28 cellular contexts compared by ENCODE assay signal in genomic region chr2:211149731-211150130, GRCh38.
"Had no signal": no experiment of that assay in that cellular context is flagged by ENCODE, and none has a peak within 500 bp of the region (broad histone marks: within the 10 kb centered on the region; RNA-seq: fewer than 3 reads in every experiment).

No MANE protein-coding gene starts in this region.

- H3K4me1 ChIP-seq: colonic mucosa, esophagus muscularis mucosa, esophagus squamous epithelium, foreskin keratinocyte, gastrocnemius medialis, gastroesophageal sphincter, heart left ventricle, heart right ventricle had no signal

- H3K4me3 ChIP-seq: colonic mucosa, coronary artery, dorsolateral prefrontal cortex, esophagus muscularis mucosa, esophagus squamous epithelium, gastrocnemius medialis, gastroesophageal sphincter, heart left ventricle, heart right ventricle had no signal

- DNase-seq: colonic mucosa; cortex of kidney; dermis blood vessel endothelial cell; dorsolateral prefrontal cortex; effector CD4-positive, alpha-beta T cell; effector CD8-positive, alpha-beta T cell; effector memory CD4-positive, alpha-beta T cell; effector memory CD8-positive, alpha-beta T cell; endodermal cell; erythroblast; esophagus squamous epithelium; foreskin fibroblast; foreskin keratinocyte; foreskin melanocyte; gastrocnemius medialis; glutamatergic neuron; head of caudate nucleus; heart left ventricle; heart right ventricle had no signal

- ATAC-seq: effector memory CD8-positive, alpha-beta T cell; esophagus mucosa; foreskin keratinocyte; gastrocnemius medialis; gastroesophageal sphincter; heart left ventricle; heart right ventricle had no signal

- H3K27ac ChIP-seq: colonic mucosa, coronary artery, dorsolateral prefrontal cortex, epithelial cell of prostate, esophagus muscularis mucosa, esophagus squamous epithelium, foreskin keratinocyte, gastrocnemius medialis, gastroesophageal sphincter, heart left ventricle, heart right ventricle had no signal

- H3K9me3 ChIP-seq: colonic mucosa, esophagus muscularis mucosa, esophagus squamous epithelium, gastrocnemius medialis, gastroesophageal sphincter, heart left ventricle, heart right ventricle had no signal

- H3K27me3 ChIP-seq: colonic mucosa, esophagus muscularis mucosa, esophagus squamous epithelium, foreskin keratinocyte, gastrocnemius medialis, gastroesophageal sphincter, heart left ventricle, heart right ventricle had no signal

- FAIRE-seq: colon, endometrium, endothelial cell of umbilical vein, frontal cortex had no signal

- H3K36me3 ChIP-seq: colonic mucosa, esophagus muscularis mucosa, esophagus squamous epithelium, gastrocnemius medialis, gastroesophageal sphincter, heart left ventricle, heart right ventricle had no signal
